9 cellular contexts compared by ENCODE assay signal in genomic region chr3:42539871-42540714, GRCh38. TPM values are rescaled to one million over a fixed set of nuclear protein-coding genes. Genes with fewer than 3 reads are reported as not detected.
A peak's percentile ranks its signal among the peaks of the same experiment; 100 is the strongest.
DNase-seq lines count a peak whose midpoint lies in the region; ATAC-seq and TF ChIP-seq lines count a peak whose summit lies in the region.
"Had no signal": no experiment of that assay in that cellular context is flagged by ENCODE, and none has a peak within 500 bp of the region (broad histone marks: within the 10 kb centered on the region; RNA-seq: fewer than 3 reads in every experiment).

No MANE protein-coding gene starts in this region.

- H3K4me1 ChIP-seq in OCI-LY3 (ENCODE audit: low read length) (no peaks in the 10 kb centered on the region), gastrocnemius medialis (no peaks in the 10 kb centered on the region)

- no peak overlapping the region for H3K27ac ChIP-seq in OCI-LY3 (ENCODE audit: low read length)
- peak overlapping the region in 2 of 4 donors; percentile 7 to 39 for H3K27ac ChIP-seq in gastrocnemius medialis

- peak; percentile 73 for TF ChIP-seq CTCF in BJ (IDR thresholded peaks at IDR 0.05; ENCODE audit: insufficient read depth, low read depth, low read length)
- peak; percentile 90 for TF ChIP-seq CTCF in OCI-LY3 (IDR thresholded peaks at IDR 0.05; ENCODE audit: low read depth, low read length)
- peak; percentile 48 to 73 (median 56) for TF ChIP-seq CTCF in gastrocnemius medialis (IDR thresholded peaks at IDR 0.05 in 4 of 5, conservative IDR thresholded peaks at IDR 0.05 in 1 of 5)

- H3K36me3 ChIP-seq in BJ (ENCODE audit: control insufficient read depth, insufficient read depth, low read length) (no peaks in the 10 kb centered on the region), OCI-LY3 (replicated peaks; ENCODE audit: low read depth, low read length) (no peaks in the 10 kb centered on the region), gastrocnemius medialis (no peaks in the 10 kb centered on the region)

- in situ Hi-C loops in gastrocnemius medialis (cut with MboI; ENCODE audit: low sequenced_read_pairs in 4 of 4) = loop anchor here in 2 of 4 donors (10.0 to 25.0 kb wide), 2 partner anchors 303 to 315 kb away; no protein-coding TSS in a partner anchor

- H4K20me1 ChIP-seq in OCI-LY3 (ENCODE audit: insufficient read depth, low read length) = no peaks in the 10 kb centered on the region

- intact Hi-C loops in cardiac septum (cut with DNase I) = loop anchor here (5.0 to 10.0 kb wide), 3 partner anchors 293 to 645 kb away; no protein-coding TSS in a partner anchor
- intact Hi-C loops in gastrocnemius medialis (cut with DNase I; ENCODE audit: low total_unique reads) = loop anchor here (2.0 to 10.0 kb wide), 2 partner anchors 309 to 645 kb away; no protein-coding TSS in a partner anchor

- no peak for TF ChIP-seq POLR2A in gastrocnemius medialis (IDR thresholded peaks at IDR 0.05)

- H2AFZ ChIP-seq in OCI-LY3 (ENCODE audit: low read depth, low read length) = no peak overlapping the region

- H3K9me3 ChIP-seq in OCI-LY3 (ENCODE audit: insufficient read depth, low read length) = no peaks in the 10 kb centered on the region
- H3K9me3 ChIP-seq in gastrocnemius medialis = no peaks in the 10 kb centered on the region

- H3K27me3 ChIP-seq in BJ (ENCODE audit: control insufficient read depth, insufficient read depth, low read length) = no peaks in the 10 kb centered on the region
- no peaks in the 10 kb centered on the region for H3K27me3 ChIP-seq in OCI-LY3 (ENCODE audit: low read depth, low read length)
- H3K27me3 ChIP-seq in gastrocnemius medialis = no peaks in the 10 kb centered on the region

- POLR2A ChIA-PET in BJ (lab: Charles Lee) = no interaction called here

- no peak overlapping the region for H3K9ac ChIP-seq in OCI-LY3 (ENCODE audit: low read length)

- ATAC-seq in GM19463 (IDR thresholded peaks at IDR 0.05; ENCODE audit: unreplicated experiment) (peak; percentile 41), gastrocnemius medialis (peak; percentile 20 to 42), HG03108 (IDR thresholded peaks at IDR 0.05; ENCODE audit: unreplicated experiment) (no peak), GM21367 (IDR thresholded peaks at IDR 0.05; ENCODE audit: unreplicated experiment) (no peak)

- no peaks in the 10 kb centered on the region for H3K79me2 ChIP-seq in OCI-LY3 (ENCODE audit: low read length)

- CTCF ChIA-PET in BJ (lab: Yijun Ruan, JAX) = interaction anchor here (0.6 to 6.0 kb wide), 5 partner anchors 7 to 292 kb away, joined by 3 to 39 read pairs (median 4); no protein-coding TSS in a partner anchor

- no peak overlapping the region for H3K4me3 ChIP-seq in BJ (ENCODE audit: low read depth, low read length)
- H3K4me3 ChIP-seq in OCI-LY3 (ENCODE audit: low read length) = no peak overlapping the region
- H3K4me3 ChIP-seq in gastrocnemius medialis = no peak overlapping the region

- no peak overlapping the region for H3K4me2 ChIP-seq in OCI-LY3 (ENCODE audit: low read length)

- no peak for DNase-seq in BJ (ENCODE audit: low read depth)
- DNase-seq in activated T-helper 9 cell treated with anti-CD3 and anti-CD28 coated beads, Interleukin-2, amount 50 U/mL, for 16 hours (ENCODE audit: low read depth) = peak; percentile 44
- DNase-seq in cardiac septum (ENCODE audit: low spot score) = peak; percentile 78
- no peak for DNase-seq in gastrocnemius medialis

RNA-seq across cellular contexts. Expression of gene VIPR1, which starts 37.6 kb away (rescaled TPM):
- not detected in 2 replicates for polyA plus RNA-seq in BJ (2011; rRNA removed)
- not detected in 2 replicates for polyA minus RNA-seq in BJ (2011; rRNA and poly(A)+ RNA removed)
- 0.89 TPM for total RNA-seq in cardiac septum
- total RNA-seq in gastrocnemius medialis = 1 to 10 TPM; 1.7 to 8.7 (median 3.2) TPM
- total RNA-seq: myocyte had no signal

RNA-seq across cellular contexts. Expression of gene SEC22C, which starts 41.7 kb away (rescaled TPM):
- 45.9 and 47.8 TPM in 2 replicates for polyA plus RNA-seq in BJ (2011; rRNA removed)
- 16.2 and 22.8 TPM in 2 replicates for polyA minus RNA-seq in BJ (2011; rRNA and poly(A)+ RNA removed)
- total RNA-seq in cardiac septum (31.5 TPM), gastrocnemius medialis (10 to 100 TPM; 35.5 to 54.6 (median 40.6) TPM)

RNA-seq across cellular contexts. Expression of gene SS18L2, which starts 50.6 kb away (rescaled TPM):
- polyA plus RNA-seq in BJ (2011; rRNA removed) = 19.7 and 25.7 TPM in 2 replicates
- polyA minus RNA-seq in BJ (2011; rRNA and poly(A)+ RNA removed) = 4.9 and 7.6 TPM in 2 replicates
- total RNA-seq in cardiac septum = 9.6 TPM
- total RNA-seq in gastrocnemius medialis = 10 to 100 TPM; 12.0 to 30.0 (median 15.5) TPM

Comparison
In these comparisons a context has a peak if more than half of its experiments do, and no peak if none do; other contexts are left out.
1. DNase-seq: peak in activated T-helper 9 cell treated with anti-CD3 and anti-CD28 coated beads, Interleukin-2, amount 50 U/mL, for 16 hours (single experiment) and cardiac septum (single experiment); none in BJ (single experiment) and gastrocnemius medialis (0 of 2).
2. ATAC-seq: peak in GM19463 (single experiment) and gastrocnemius medialis (2 of 2); none in HG03108 (single experiment) and GM21367 (single experiment).
3. Peak in every context shown above with its lines, with median percentiles within 50 percentile points of each other: CTCF ChIP-seq.